In genomic region chr15:96344706-96345559, GRCh38 we compare ENCODE assay signal across 9 cellular contexts. TPM values are rescaled to one million over a fixed set of nuclear protein-coding genes. Genes with fewer than 3 reads are reported as not detected.
A peak's percentile ranks its signal among the peaks of the same experiment; 100 is the strongest.
DNase-seq lines count a peak whose midpoint lies in the region; ATAC-seq, FAIRE-seq and TF ChIP-seq lines count a peak whose summit lies in the region.
"Had no signal": no experiment of that assay in that cellular context is flagged by ENCODE, and none has a peak within 500 bp of the region (broad histone marks: within the 10 kb centered on the region; RNA-seq: fewer than 3 reads in every experiment).

No MANE protein-coding gene starts in this region.

- H3K27me3 Mint-ChIP-seq in HFFc6 (ENCODE audit: insufficient read depth): peaks cover 10% of the 10 kb centered on the region

- no peak for FAIRE-seq in HTR-8/SVneo (lab: Jason Lieb, UNC)
- FAIRE-seq in H54 (lab: Jason Lieb, UNC): no peak

- peak overlapping the region in 4 of 5 donors; percentile 4 to 74 (median 30) for H3K9ac ChIP-seq in subcutaneous abdominal adipose tissue (ENCODE audit: low read length in 5 of 5)
- H3K9ac ChIP-seq: KMS-11 had no signal

- peak overlapping the region; percentile 79 for H3K27ac Mint-ChIP-seq in HFFc6

- H3K9me3 ChIP-seq in lung (ENCODE audit: control insufficient read depth in 2 of 2, insufficient read depth in 1 of 2, low read length in 1 of 2) (no peaks in the 10 kb centered on the region), subcutaneous abdominal adipose tissue (ENCODE audit: control insufficient read depth in 5 of 5, low read length in 5 of 5) (no peaks in the 10 kb centered on the region)

- H3K27ac ChIP-seq in coronary artery (peak overlapping the region; percentile 94 to 97), lung (ENCODE audit: low read depth in 1 of 2, low read length in 1 of 2) (peak overlapping the region; percentile 48 to 82), subcutaneous abdominal adipose tissue (ENCODE audit: low read depth, low read length) (peak overlapping the region; percentile 70)
- H3K27ac ChIP-seq: KMS-11 had no signal

- no peaks in the 10 kb centered on the region for H3K9me3 Mint-ChIP-seq in HFFc6

- TF ChIP-seq CTCF in HFFc6 (IDR thresholded peaks at IDR 0.05) (no peak), coronary artery (IDR thresholded peaks at IDR 0.05) (no peak), lung (IDR thresholded peaks at IDR 0.05; ENCODE audit: control extremely low read depth, extremely low read depth) (no peak)

- 32 to 41% methylated on average over 22 of the region's 22 CpGs for WGBS in lung, 2 donors

- peaks cover 0 to 4% of the 10 kb centered on the region in 2 donors for H3K36me3 ChIP-seq in lung (ENCODE audit: control insufficient read depth in 2 of 2, insufficient read depth in 2 of 2, low read length in 2 of 2)
- peaks cover 0 to 3% (median 0%) of the 10 kb centered on the region in 5 donors for H3K36me3 ChIP-seq in subcutaneous abdominal adipose tissue (ENCODE audit: control insufficient read depth in 5 of 5, insufficient read depth in 5 of 5, low read length in 5 of 5)

- H3K4me1 ChIP-seq in lung (ENCODE audit: control insufficient read depth in 2 of 2, insufficient read depth in 2 of 2, low read length in 2 of 2) (peaks cover 0 to 4% of the 10 kb centered on the region in 2 donors), subcutaneous abdominal adipose tissue (ENCODE audit: control insufficient read depth in 5 of 5, insufficient read depth in 5 of 5, low read length in 5 of 5) (peaks cover 0 to 64% (median 51%) of the 10 kb centered on the region in 5 donors)

- no peak for TF ChIP-seq POLR2A in H54 (IDR thresholded peaks at IDR 0.05; ENCODE audit: low read depth, low read length)

- H3K4me1 Mint-ChIP-seq in HFFc6 (ENCODE audit: low read depth): peaks cover 94% of the 10 kb centered on the region

- H3K4me3 Mint-ChIP-seq in HFFc6: peak overlapping the region; percentile 66

- H3K4me3 ChIP-seq in coronary artery (peak overlapping the region; percentile 94), lung (no peak overlapping the region), subcutaneous abdominal adipose tissue (ENCODE audit: low read depth in 1 of 5, low read length in 5 of 5) (peak overlapping the region in 4 of 5 donors; percentile 68 to 84 (median 75))

- no peaks in the 10 kb centered on the region for H3K27me3 ChIP-seq in lung (ENCODE audit: control insufficient read depth, insufficient read depth)
- peaks cover 0 to 14% (median 0%) of the 10 kb centered on the region in 5 donors for H3K27me3 ChIP-seq in subcutaneous abdominal adipose tissue (ENCODE audit: control insufficient read depth in 5 of 5, insufficient read depth in 4 of 5, low read length in 5 of 5)

- ATAC-seq in lung (ENCODE audit: insufficient read depth, low FRiP score): no peak
- ATAC-seq in GM21717 (IDR thresholded peaks at IDR 0.05; ENCODE audit: unreplicated experiment): no peak

- DNase-seq in HFFc6 (no peak), coronary artery (ENCODE audit: low spot score) (peak; percentile 75), lung (ENCODE audit: low spot score) (no peak), Ammon's horn (ENCODE audit: low spot score) (no peak), HTR-8/SVneo (ENCODE audit: insufficient read length, low spot score) (no peak), H54 (ENCODE audit: insufficient read length, low spot score) (no peak)

- peaks cover 61% of the 10 kb centered on the region for H3K36me3 Mint-ChIP-seq in HFFc6 (ENCODE audit: low read depth)

RNA-seq across cellular contexts. Expression of gene NR2F2, which starts 14.4 kb away (rescaled TPM):
- total RNA-seq in HFFc6 (2021; fragmentation: NEBNext Ultra II Directional; extraction: Animal tissue kit (Norgen Biotek cat#: 25700)): 100 to 1,000 TPM; 120 to 168 (median 142) TPM
- total RNA-seq in lung: 10 to 100 TPM; 41.9 to 73.5 TPM
- 10 to 100 TPM; 15.0 to 28.9 TPM for polyA plus RNA-seq in lung
